In genomic region chr12:68111995-68112394, GRCh38 we compare ENCODE assay signal across 23 cellular contexts. TPM values are rescaled to one million over a fixed set of nuclear protein-coding genes. Genes with fewer than 3 reads are reported as not detected.
A peak's percentile ranks its signal among the peaks of the same experiment; 100 is the strongest.
DNase-seq lines count a peak whose midpoint lies in the region; ATAC-seq, FAIRE-seq and TF ChIP-seq lines count a peak whose summit lies in the region.
"Had no signal": no experiment of that assay in that cellular context is flagged by ENCODE, and none has a peak within 500 bp of the region (broad histone marks: within the 10 kb centered on the region; RNA-seq: fewer than 3 reads in every experiment).

No MANE protein-coding gene starts in this region.

- no peak for DNase-seq in natural killer cell treated with Interleukin-12 subunit alpha and Interleukin-12 subunit beta and Interleukin-15 and Interleukin-18, amount 100 ng/mL, for 72 hours (ENCODE audit: low spot score)
- DNase-seq in natural killer cell (no peak), astrocyte (ENCODE audit: low read depth) (peak; percentile 2), fibroblast of the aortic adventitia (ENCODE audit: low read depth) (peak; percentile 1), GM19239 (ENCODE audit: insufficient read length, low spot score) (no peak), foreskin keratinocyte (no peak)
- DNase-seq: 8988T; CD4-positive, alpha-beta memory T cell; DMS153; DND-41; EL; GM23248; IMR-90 had no signal

- no peaks in the 10 kb centered on the region for H4K20me1 ChIP-seq in astrocyte (ENCODE audit: insufficient read depth, low read length)
- H4K20me1 ChIP-seq: BLaER1 had no signal

- no peak for ATAC-seq in natural killer cell treated with Interleukin-12 subunit alpha and Interleukin-12 subunit beta and Interleukin-15 and Interleukin-18, amount 100 ng/mL, for 72 hours
- no peak for ATAC-seq in natural killer cell
- no peak for ATAC-seq in HG02642 (IDR thresholded peaks at IDR 0.05; ENCODE audit: poor library complexity, unreplicated experiment)
- no peak for ATAC-seq in foreskin keratinocyte
- ATAC-seq: GM12878 had no signal

- H3K36me3 Mint-ChIP-seq in natural killer cell treated with Interleukin-12 subunit alpha and Interleukin-12 subunit beta and Interleukin-15 and Interleukin-18, amount 100 ng/mL, for 72 hours: peaks cover 28% of the 10 kb centered on the region
- H3K36me3 Mint-ChIP-seq in natural killer cell (no peaks in the 10 kb centered on the region), astrocyte (ENCODE audit: low read depth, unreplicated experiment) (no peaks in the 10 kb centered on the region)
- H3K36me3 Mint-ChIP-seq: CD14-positive monocyte; CD4-positive, alpha-beta memory T cell had no signal

- H3K4me1 ChIP-seq in astrocyte (ENCODE audit: insufficient read depth, low read length): no peaks in the 10 kb centered on the region
- no peaks in the 10 kb centered on the region for H3K4me1 ChIP-seq in foreskin keratinocyte
- H3K4me1 ChIP-seq: BLaER1, HAP-1 had no signal

- no peak overlapping the region for H3K27ac Mint-ChIP-seq in natural killer cell treated with Interleukin-12 subunit alpha and Interleukin-12 subunit beta and Interleukin-15 and Interleukin-18, amount 100 ng/mL, for 72 hours
- H3K27ac Mint-ChIP-seq in natural killer cell: no peak overlapping the region
- H3K27ac Mint-ChIP-seq in astrocyte (ENCODE audit: unreplicated experiment): no peak overlapping the region
- H3K27ac Mint-ChIP-seq: CD14-positive monocyte had no signal

- H3K36me3 ChIP-seq in astrocyte (ENCODE audit: insufficient read depth, low read length): no peaks in the 10 kb centered on the region
- H3K36me3 ChIP-seq: BLaER1, HAP-1 had no signal

- peaks cover 3% of the 10 kb centered on the region for H3K9me3 Mint-ChIP-seq in natural killer cell treated with Interleukin-12 subunit alpha and Interleukin-12 subunit beta and Interleukin-15 and Interleukin-18, amount 100 ng/mL, for 72 hours
- H3K9me3 Mint-ChIP-seq in natural killer cell: no peaks in the 10 kb centered on the region
- no peaks in the 10 kb centered on the region for H3K9me3 Mint-ChIP-seq in astrocyte (ENCODE audit: unreplicated experiment)
- H3K9me3 Mint-ChIP-seq: CD14-positive monocyte; CD4-positive, alpha-beta memory T cell had no signal

- no peak overlapping the region for H2AFZ ChIP-seq in astrocyte (ENCODE audit: low read depth, low read length)
- H2AFZ ChIP-seq: GM23248 had no signal

- H3K4me2 ChIP-seq in astrocyte (ENCODE audit: low read length): no peak overlapping the region
- H3K4me2 ChIP-seq: BLaER1 had no signal

- no peaks in the 10 kb centered on the region for H3K27me3 Mint-ChIP-seq in natural killer cell treated with Interleukin-12 subunit alpha and Interleukin-12 subunit beta and Interleukin-15 and Interleukin-18, amount 100 ng/mL, for 72 hours
- no peaks in the 10 kb centered on the region for H3K27me3 Mint-ChIP-seq in natural killer cell (ENCODE audit: low read depth in 2 of 2)
- no peaks in the 10 kb centered on the region for H3K27me3 Mint-ChIP-seq in astrocyte (ENCODE audit: low read depth, unreplicated experiment)

- H3K4me3 ChIP-seq in astrocyte (ENCODE audit: insufficient read depth, low read depth, low read length) (no peak overlapping the region), fibroblast of the aortic adventitia (ENCODE audit: low read depth, low read length) (no peak overlapping the region)
- H3K4me3 ChIP-seq: BLaER1, GM12878, GM23248, HAP-1 had no signal

- H3K79me2 ChIP-seq in astrocyte (ENCODE audit: insufficient read depth, low read length): no peaks in the 10 kb centered on the region

- no peak overlapping the region for H3K9ac ChIP-seq in astrocyte (ENCODE audit: low read length)
- H3K9ac ChIP-seq: BLaER1, GM23248 had no signal

- FAIRE-seq in astrocyte (lab: Jason Lieb, UNC) (no peak), GM19239 (lab: Jason Lieb, UNC) (no peak)
- FAIRE-seq: GM12878, HTR-8/SVneo had no signal

- intact Hi-C loops in natural killer cell (cut with micrococcal nuclease): no loop called here

- no peaks in the 10 kb centered on the region for H3K27me3 ChIP-seq in astrocyte (ENCODE audit: insufficient read depth, low read length)
- H3K27me3 ChIP-seq in foreskin keratinocyte: peaks cover 13% of the 10 kb centered on the region
- H3K27me3 ChIP-seq: BLaER1 had no signal

- H3K4me1 Mint-ChIP-seq in natural killer cell treated with Interleukin-12 subunit alpha and Interleukin-12 subunit beta and Interleukin-15 and Interleukin-18, amount 100 ng/mL, for 72 hours (ENCODE audit: low read depth in 2 of 2): peaks cover 42 to 44% of the 10 kb centered on the region in 2 donors
- H3K4me1 Mint-ChIP-seq in natural killer cell (peaks cover 8 to 16% of the 10 kb centered on the region in 2 donors), astrocyte (ENCODE audit: low read depth, unreplicated experiment) (no peaks in the 10 kb centered on the region)
- H3K4me1 Mint-ChIP-seq: CD14-positive monocyte had no signal

- no peak for TF ChIP-seq CTCF in natural killer cell (IDR thresholded peaks at IDR 0.05)
- no peak for TF ChIP-seq CTCF in astrocyte (IDR thresholded peaks at IDR 0.05; ENCODE audit: insufficient read depth, low read depth, low read length)
- no peak for TF ChIP-seq CTCF in fibroblast of the aortic adventitia (IDR thresholded peaks at IDR 0.05; ENCODE audit: insufficient read depth, low read length)
- no peak for TF ChIP-seq CTCF in foreskin keratinocyte (conservative IDR thresholded peaks at IDR 0.05)

- peak overlapping the region; percentile 52 for H3K4me3 Mint-ChIP-seq in natural killer cell treated with Interleukin-12 subunit alpha and Interleukin-12 subunit beta and Interleukin-15 and Interleukin-18, amount 100 ng/mL, for 72 hours
- H3K4me3 Mint-ChIP-seq in natural killer cell: no peak overlapping the region
- no peak overlapping the region for H3K4me3 Mint-ChIP-seq in astrocyte (ENCODE audit: unreplicated experiment)
- H3K4me3 Mint-ChIP-seq: CD14-positive monocyte; CD4-positive, alpha-beta memory T cell had no signal

- H3K9me3 ChIP-seq in astrocyte (ENCODE audit: insufficient read depth, low read depth, low read length): no peaks in the 10 kb centered on the region
- H3K9me3 ChIP-seq: BLaER1, HAP-1 had no signal

- no peak overlapping the region for H3K27ac ChIP-seq in astrocyte (ENCODE audit: low read depth, low read length)
- H3K27ac ChIP-seq in foreskin keratinocyte: no peak overlapping the region
- H3K27ac ChIP-seq: BLaER1, GM23248 had no signal

RNA-seq across cellular contexts. Expression of gene IFNG, which starts 47.5 kb away (rescaled TPM):
- over 10,000 TPM; 20,993 to 58,992 TPM for total RNA-seq in natural killer cell treated with Interleukin-12 subunit alpha and Interleukin-12 subunit beta and Interleukin-15 and Interleukin-18, amount 100 ng/mL, for 72 hours
- 100 to 1,000 TPM in 2 of 3 donors, 10 to 100 TPM in 1; 66.5 to 248 (median 124) TPM for total RNA-seq in natural killer cell
- not detected in 2 replicates for total RNA-seq in astrocyte
- not detected in 2 replicates for total RNA-seq in fibroblast of the aortic adventitia (ENCODE audit: low replicate concordance)
- not detected in 2 replicates for total RNA-seq in foreskin keratinocyte
- polyA plus RNA-seq in foreskin keratinocyte: not detected in 2 replicates
- total RNA-seq: A673, G401, GM23248, H4, IMR-90 had no signal
- polyA plus RNA-seq: AG04450, CD14-positive monocyte, GM23248, IMR-90 had no signal

Comparison
In these comparisons a context has a peak if more than half of its experiments do, and no peak if none do; other contexts are left out.
1. RNA of gene IFNG, which starts 47.5 kb away (total RNA-seq): 20,993 to 58,992 TPM in natural killer cell treated with Interleukin-12 subunit alpha and Interleukin-12 subunit beta and Interleukin-15 and Interleukin-18, amount 100 ng/mL, for 72 hours; 66.5 to 248 TPM in natural killer cell, not detected in astrocyte, not detected in fibroblast of the aortic adventitia and not detected in foreskin keratinocyte; every median in the first group is over 10 times any median in the second.
2. DNase-seq: peak in astrocyte (single experiment) and fibroblast of the aortic adventitia (single experiment); none in natural killer cell treated with Interleukin-12 subunit alpha and Interleukin-12 subunit beta and Interleukin-15 and Interleukin-18, amount 100 ng/mL, for 72 hours (single experiment), natural killer cell (single experiment), GM19239 (single experiment) and foreskin keratinocyte (0 of 2).